1 cellular context compared by ENCODE assay signal in genomic region chr19:200203-200602, GRCh38.
TF ChIP-seq lines count a peak whose summit lies in the region.
"Not testable (repeated sequence)": the region's sequence is repeated elsewhere in the genome, so short reads cannot be mapped to it uniquely, and the experiment has no call there.

No MANE protein-coding gene starts in this region.

TF ChIP-seq in K562, 482 proteins besides CTCF, POLR2A, EP300 and RAD21 (continued from another document and continues in another):
- TF ChIP-seq ZNF407 (IDR thresholded peaks at IDR 0.05; ENCODE audit: low read depth) (peak; percentile 86), CEBPB (tag; IDR thresholded peaks at IDR 0.05) (0 out of 2 replicates have a peak, but pooled peaks have one; percentile 20), ESRRA (IDR thresholded peaks at IDR 0.05; ENCODE audit: borderline replicate concordance, low read depth) (peak; percentile 47; the same call in 1 of the 2 replicates), NR2C2 (tag; IDR thresholded peaks at IDR 0.05) (peak; percentile 43), MAX (CRISPR knock-in tag; IDR thresholded peaks at IDR 0.05) (peak; percentile 38; the same call in 1 of the 2 replicates), ATF7 (IDR thresholded peaks at IDR 0.05) (0 out of 2 replicates have a peak, but pooled peaks have one; percentile 26), ZBTB9 (CRISPR knock-in tag; IDR thresholded peaks at IDR 0.05) (0 out of 2 replicates have a peak, but pooled peaks have one; percentile 43), NFIC (IDR thresholded peaks at IDR 0.05) (peak; percentile 91), CXXC5 (CRISPR knock-in tag; IDR thresholded peaks at IDR 0.05) (peak; percentile 58), DMBX1 (CRISPR knock-in tag; IDR thresholded peaks at IDR 0.05; ENCODE audit: borderline replicate concordance) (0 out of 2 replicates have a peak, but pooled peaks have one; percentile 51), MNT (conservative IDR thresholded peaks at IDR 0.05) (0 out of 4 replicates have a peak, but pooled peaks of 1 of the 2 experiments have one; percentile 28), NR2C1 (IDR thresholded peaks at IDR 0.05) (peak; percentile 72), NR2C1 (tag; IDR thresholded peaks at IDR 0.05) (peak; percentile 85), KLF1 (tag; IDR thresholded peaks at IDR 0.05) (peak; percentile 68), L3MBTL2 (IDR thresholded peaks at IDR 0.05) (peak; percentile 74), HDAC8 (tag; IDR thresholded peaks at IDR 0.05) (0 out of 2 replicates have a peak, but pooled peaks have one; percentile 62), TRIM24 (IDR thresholded peaks at IDR 0.05) (peak in 1 of 2 experiments; percentile 70; a peak in 2 of 4 replicates), ZBTB7A (IDR thresholded peaks at IDR 0.05; ENCODE audit: borderline replicate concordance, control insufficient read depth, low read depth, low read length) (peak; percentile 47; the same call in 1 of the 2 replicates), EGR1 (conservative IDR thresholded peaks at IDR 0.05) (peak; percentile 63), MTA3 (IDR thresholded peaks at IDR 0.05; ENCODE audit: borderline replicate concordance) (0 out of 2 replicates have a peak, but pooled peaks have one; percentile 44), SMAD4 (CRISPR knock-in tag; conservative IDR thresholded peaks at IDR 0.05) (peak; percentile 70), ZBTB2 (IDR thresholded peaks at IDR 0.05) (0 out of 2 replicates have a peak, but pooled peaks have one; percentile 25), ZBTB17 (CRISPR knock-in tag; IDR thresholded peaks at IDR 0.05) (peak; percentile 67; the same call in 1 of the 2 replicates), ZNF592 (IDR thresholded peaks at IDR 0.05) (0 out of 2 replicates have a peak, but pooled peaks have one; percentile 39)
- TF ChIP-seq NR2C2 (CRISPR knock-in tag; IDR thresholded peaks at IDR 0.05): not testable (repeated sequence)
